8 cellular contexts compared by ENCODE assay signal in genomic region chr17:20121359-20122235, GRCh38.
DNase-seq lines count a peak whose midpoint lies in the region; ATAC-seq and TF ChIP-seq lines count a peak whose summit lies in the region.

No MANE protein-coding gene starts in this region.

- peaks cover 5% of the 10 kb centered on the region for H3K4me1 ChIP-seq in body of pancreas
- H3K4me1 ChIP-seq in smooth muscle cell (ENCODE audit: low read depth), result no peaks in the 10 kb centered on the region

- no peak for TF ChIP-seq POLR2A in body of pancreas (IDR thresholded peaks at IDR 0.05)

- peak; percentile 47 for ATAC-seq in body of pancreas
- ATAC-seq in GM18498 (IDR thresholded peaks at IDR 0.05; ENCODE audit: unreplicated experiment), result no peak
- ATAC-seq in GM21723 (IDR thresholded peaks at IDR 0.05; ENCODE audit: unreplicated experiment), result no peak

- intact Hi-C loops in body of pancreas (cut with DNase I), result loop anchor here (5.0 kb wide), 1 partner anchor 196 kb away; no protein-coding TSS in a partner anchor

- DNase-seq in GDM1 (lab: John Stamatoyannopoulos, UW), result peak; percentile 9
- DNase-seq in MV-4-11 (lab: John Stamatoyannopoulos, UW), result peak; percentile 39
- DNase-seq in UCSD-AML1 (lab: John Stamatoyannopoulos, UW; ENCODE audit: unreplicated experiment), result peak; percentile 50
- peak; percentile 62 to 75 (median 70) for DNase-seq in body of pancreas
- peak; percentile 83 for DNase-seq in iPS DF 4.7 (ENCODE audit: extremely low read depth, low spot score)
- DNase-seq in smooth muscle cell (lab: John Stamatoyannopoulos, UW; ENCODE audit: unreplicated experiment), result peak; percentile 14

- peak; percentile 74 to 85 (median 82) for TF ChIP-seq CTCF in body of pancreas (IDR thresholded peaks at IDR 0.05)
- peak; percentile 96 for TF ChIP-seq CTCF in smooth muscle cell (IDR thresholded peaks at IDR 0.05; ENCODE audit: borderline replicate concordance, insufficient read depth, poor library complexity, severe bottlenecking)

- no peaks in the 10 kb centered on the region for H3F3A ChIP-seq in smooth muscle cell (ENCODE audit: low read depth)

- H3K9me3 ChIP-seq in body of pancreas (no peaks in the 10 kb centered on the region), smooth muscle cell (replicated peaks; ENCODE audit: low read depth) (no peaks in the 10 kb centered on the region)

- H3K27me3 ChIP-seq in body of pancreas (no peaks in the 10 kb centered on the region), smooth muscle cell (ENCODE audit: low read depth) (no peaks in the 10 kb centered on the region)

- H2AFZ ChIP-seq in smooth muscle cell (ENCODE audit: low read depth), result no peak overlapping the region

- no peaks in the 10 kb centered on the region for H4K20me1 ChIP-seq in smooth muscle cell (ENCODE audit: low read depth)

- no peaks in the 10 kb centered on the region for H3K79me2 ChIP-seq in smooth muscle cell (ENCODE audit: low read depth)

- H3K36me3 ChIP-seq in body of pancreas (replicated peaks in 1 of 2; ENCODE audit: insufficient read depth in 1 of 2, low read depth in 2 of 2), result no peaks in the 10 kb centered on the region
- H3K36me3 ChIP-seq in smooth muscle cell (ENCODE audit: low read depth), result no peaks in the 10 kb centered on the region

- 31 to 36% methylated on average over 11 of the region's 11 CpGs for WGBS in body of pancreas, 2 donors
- 56% methylated on average over 11 of the region's 11 CpGs for WGBS in smooth muscle cell (ENCODE audit: low lambda C conversion rate)

- H3K27ac ChIP-seq in body of pancreas (no peak overlapping the region), smooth muscle cell (ENCODE audit: low read depth) (no peak overlapping the region)

- no peak overlapping the region for H3K4me3 ChIP-seq in body of pancreas
- no peak overlapping the region for H3K4me3 ChIP-seq in smooth muscle cell

- peak overlapping the region; percentile 42 for H3K4me2 ChIP-seq in smooth muscle cell

- H3K9ac ChIP-seq in smooth muscle cell (ENCODE audit: low read depth), result no peak overlapping the region

Comparison
In these comparisons a context has a peak if more than half of its experiments do, and no peak if none do; other contexts are left out.
1. DNase-seq: peak in every context shown above with its lines; median percentile 83 in iPS DF 4.7; 70 in body of pancreas; 50 in UCSD-AML1; 39 in MV-4-11; 14 in smooth muscle cell; 9 in GDM1.